19 cellular contexts compared by ENCODE assay signal in genomic region chr1:199698222-199698621, GRCh38.
"Had no signal": no experiment of that assay in that cellular context is flagged by ENCODE, and none has a peak within 500 bp of the region (broad histone marks: within the 10 kb centered on the region; RNA-seq: fewer than 3 reads in every experiment).

No MANE protein-coding gene starts in this region.

- H3K9me3 Mint-ChIP-seq: naive thymus-derived CD8-positive, alpha-beta T cell; neural crest cell; stimulated activated effector memory CD8-positive, alpha-beta T cell treated with anti-CD3 and anti-CD28 coated beads, Interleukin-12 subunit alpha, Interleukin-12 subunit beta, amount 100 ng/mL, for 72 hours; type B pancreatic cell had no signal

- H3K27me3 Mint-ChIP-seq: progenitor cell of endocrine pancreas, type B pancreatic cell had no signal

- H3K36me3 Mint-ChIP-seq: naive thymus-derived CD8-positive, alpha-beta T cell; stimulated activated effector memory CD8-positive, alpha-beta T cell treated with anti-CD3 and anti-CD28 coated beads, Interleukin-12 subunit alpha, Interleukin-12 subunit beta, amount 100 ng/mL, for 72 hours; type B pancreatic cell had no signal

- H3K27ac Mint-ChIP-seq: progenitor cell of endocrine pancreas; stimulated activated effector memory CD8-positive, alpha-beta T cell treated with anti-CD3 and anti-CD28 coated beads, Interleukin-12 subunit alpha, Interleukin-12 subunit beta, amount 100 ng/mL, for 72 hours; type B pancreatic cell had no signal

- H3K27ac ChIP-seq: heart left ventricle, suprapubic skin, thyroid gland had no signal

- H3K27me3 ChIP-seq: thyroid gland had no signal

- ATAC-seq: esophagus mucosa; heart left ventricle; naive thymus-derived CD8-positive, alpha-beta T cell; right cardiac atrium; stimulated activated effector memory CD8-positive, alpha-beta T cell treated with anti-CD3 and anti-CD28 coated beads, Interleukin-12 subunit alpha, Interleukin-12 subunit beta, amount 100 ng/mL, for 72 hours; stimulated activated naive CD8-positive, alpha-beta T cell treated with anti-CD3 and anti-CD28 coated beads, Interleukin-15, Interleukin-2, amounts not matched to agents 100 U/mL and 50 U/mL, for 24 hours had no signal

- H3K36me3 ChIP-seq: heart left ventricle, suprapubic skin, thyroid gland had no signal

- H3K4me1 ChIP-seq: heart left ventricle, suprapubic skin had no signal

- H3K4me2 ChIP-seq: smooth muscle cell had no signal

- H3K9me3 ChIP-seq: heart left ventricle, suprapubic skin, thyroid gland had no signal

- FAIRE-seq: urothelium cell line had no signal

- DNase-seq: effector memory CD4-positive, alpha-beta T cell; heart left ventricle; hippocampal formation; kidney glomerular epithelial cell; mammary epithelial cell; naive thymus-derived CD8-positive, alpha-beta T cell; right cardiac atrium; stimulated activated CD4-positive, alpha-beta T cell treated with anti-CD3 and anti-CD28 coated beads, Interleukin-2, amount 100 ng/mL, for 48 hours; stimulated activated CD8-positive, alpha-beta memory T cell treated with anti-CD3 and anti-CD28 coated beads, Interleukin-4, amount 100 ng/mL, for 48 hours; stimulated activated naive CD8-positive, alpha-beta T cell treated with anti-CD3 and anti-CD28 coated beads, Interleukin-15, Interleukin-2, amounts not matched to agents 100 U/mL and 50 U/mL, for 24 hours; thyroid gland had no signal

- H3K4me1 Mint-ChIP-seq: neural crest cell; stimulated activated effector memory CD8-positive, alpha-beta T cell treated with anti-CD3 and anti-CD28 coated beads, Interleukin-12 subunit alpha, Interleukin-12 subunit beta, amount 100 ng/mL, for 72 hours had no signal

- H3K4me3 Mint-ChIP-seq: naive thymus-derived CD8-positive, alpha-beta T cell; neural crest cell; stimulated activated effector memory CD8-positive, alpha-beta T cell treated with anti-CD3 and anti-CD28 coated beads, Interleukin-12 subunit alpha, Interleukin-12 subunit beta, amount 100 ng/mL, for 72 hours; type B pancreatic cell had no signal

- H3K4me3 ChIP-seq: heart left ventricle, smooth muscle cell, suprapubic skin, thyroid gland had no signal
